Comparison of ENCODE assay signal across 30 cellular contexts in the genomic region with DNA sequence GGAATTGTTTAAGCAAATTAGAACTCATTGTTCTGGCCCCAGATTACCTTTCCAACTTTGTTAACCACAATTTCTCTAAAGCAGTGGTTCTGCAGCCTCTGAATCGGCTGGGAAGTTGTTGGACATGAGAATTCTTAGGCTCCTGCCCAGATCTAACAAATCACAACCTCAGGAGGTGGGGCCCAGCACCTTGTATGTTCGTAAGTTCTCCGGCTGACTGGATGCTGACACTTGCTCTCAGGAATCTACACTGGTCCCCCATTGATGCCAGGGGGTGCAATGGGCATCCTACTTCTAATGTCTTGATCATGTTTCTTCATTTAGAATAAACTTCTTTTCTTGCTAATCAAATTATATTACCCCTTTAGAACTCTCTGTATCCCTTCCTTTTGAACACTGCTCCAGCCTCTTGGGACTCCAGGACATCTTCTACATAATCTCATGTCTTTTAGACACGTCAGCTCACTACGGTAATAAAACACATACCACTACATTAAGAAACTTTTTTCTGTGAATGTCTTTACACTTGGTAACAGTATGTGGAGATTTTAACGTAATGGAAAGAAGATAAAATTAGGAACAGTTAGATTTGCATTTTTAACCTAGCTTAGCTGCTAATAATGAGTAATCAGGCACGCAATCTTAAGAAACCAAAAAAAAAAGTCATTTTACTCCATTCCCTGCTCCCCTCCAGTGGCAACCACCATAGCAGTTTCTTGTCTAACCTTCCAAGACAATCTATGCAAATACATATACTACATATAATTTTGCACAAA.
A peak's percentile ranks its signal among the peaks of the same experiment; 100 is the strongest.
DNase-seq lines count a peak whose midpoint lies in the region; ATAC-seq and TF ChIP-seq lines count a peak whose summit lies in the region.
"Had no signal": no experiment of that assay in that cellular context is flagged by ENCODE, and none has a peak within 500 bp of the region (broad histone marks: within the 10 kb centered on the region; RNA-seq: fewer than 3 reads in every experiment).

No MANE protein-coding gene starts in this region.

- H3K27ac Mint-ChIP-seq in activated B cell treated with CpG ODN at 0.5 μM for 24 hours, result peak overlapping the region; percentile 39
- peak overlapping the region; percentile 15 for H3K27ac Mint-ChIP-seq in nephron progenitor cell
- H3K27ac Mint-ChIP-seq: activated CD8-positive, alpha-beta T cell treated with anti-CD3 and anti-CD28 coated beads, Interleukin-2, amount 10 ng/mL, durations not matched to agents 7 days and 5 days; activated T-helper 17 cell treated with anti-CD3 and anti-CD28 coated beads, Interleukin-2, amount 50 U/mL, for 72 hours; stimulated activated naive B cell treated with anti-CD40 and anti-IgM and Interleukin-4, amounts not matched to agents 10 μg/mL and 1 μg/mL and 100 μg/mL, for 72 hours; T-helper 1 cell treated with Interleukin-12 subunit alpha and Interleukin-12 subunit beta and Interleukin-4 antibody, amounts not matched to agents 30 μg/mL and 1 μg/mL, for 36 hours; type B pancreatic cell had no signal

- H3K4me3 ChIP-seq in aorta (ENCODE audit: low read length in 2 of 2), result no peak overlapping the region
- H3K4me3 ChIP-seq: heart right ventricle, lung, PC-9 had no signal

- CTCF ChIA-PET in activated B cell treated with CpG ODN at 0.5 μM for 24 hours (lab: Charles Lee), result no interaction called here

- H3K27me3 ChIP-seq in aorta (ENCODE audit: control insufficient read depth in 1 of 2, insufficient read depth in 2 of 2, low read length in 1 of 2), result no peaks in the 10 kb centered on the region
- H3K27me3 ChIP-seq: heart right ventricle had no signal

- H3K36me3 ChIP-seq in aorta (ENCODE audit: control insufficient read depth in 1 of 2, insufficient read depth in 2 of 2, low read length in 1 of 2), result no peaks in the 10 kb centered on the region
- H3K36me3 ChIP-seq: heart right ventricle had no signal

- intact Hi-C loops in activated B cell treated with CpG ODN at 0.5 μM for 24 hours (cut with micrococcal nuclease) (no loop called here), cardiac septum (cut with DNase I) (no loop called here), aorta (cut with DNase I) (no loop called here)

- H3K4me1 Mint-ChIP-seq in activated B cell treated with CpG ODN at 0.5 μM for 24 hours, result peaks cover 7% of the 10 kb centered on the region
- H3K4me1 Mint-ChIP-seq in nephron progenitor cell, result no peaks in the 10 kb centered on the region
- H3K4me1 Mint-ChIP-seq: activated T-helper 17 cell treated with anti-CD3 and anti-CD28 coated beads, Interleukin-2, amount 50 U/mL, for 72 hours had no signal

- peaks cover 13% of the 10 kb centered on the region for H3K36me3 Mint-ChIP-seq in activated B cell treated with CpG ODN at 0.5 μM for 24 hours (ENCODE audit: low read depth)
- H3K36me3 Mint-ChIP-seq in nephron progenitor cell (ENCODE audit: low read depth), result peaks cover 4% of the 10 kb centered on the region
- H3K36me3 Mint-ChIP-seq: type B pancreatic cell had no signal

- H3K27ac ChIP-seq in aorta (ENCODE audit: low read depth in 1 of 2, low read length in 2 of 2), result no peak overlapping the region
- H3K27ac ChIP-seq: heart right ventricle, PC-9 had no signal

- ATAC-seq in GM18861 (IDR thresholded peaks at IDR 0.05; ENCODE audit: unreplicated experiment), result peak; percentile 53
- ATAC-seq in HG02759 (IDR thresholded peaks at IDR 0.05; ENCODE audit: unreplicated experiment), result peak; percentile 47
- ATAC-seq in activated B cell treated with CpG ODN at 0.5 μM for 24 hours (ENCODE audit: low read depth), result no peak
- no peak for ATAC-seq in aorta (ENCODE audit: low FRiP score)
- ATAC-seq: activated CD8-positive, alpha-beta T cell treated with anti-CD3 and anti-CD28 coated beads, Interleukin-2, amount 10 ng/mL, durations not matched to agents 7 days and 5 days; activated T-helper 17 cell treated with anti-CD3 and anti-CD28 coated beads, Interleukin-2, amount 50 U/mL, for 72 hours; heart right ventricle; HepG2 had no signal

- TF ChIP-seq CTCF in activated B cell treated with CpG ODN at 0.5 μM for 24 hours (IDR thresholded peaks at IDR 0.05) (no peak), nephron progenitor cell (IDR thresholded peaks at IDR 0.05) (no peak)

- WGBS in aorta, 2 donors, result 86 to 87% methylated on average over 7 of the region's 7 CpGs

- H3K9me3 Mint-ChIP-seq in activated B cell treated with CpG ODN at 0.5 μM for 24 hours (no peaks in the 10 kb centered on the region), nephron progenitor cell (no peaks in the 10 kb centered on the region)
- H3K9me3 Mint-ChIP-seq: activated T-helper 17 cell treated with anti-CD3 and anti-CD28 coated beads, Interleukin-2, amount 50 U/mL, for 72 hours; nephron; stimulated activated naive B cell treated with anti-CD40 and anti-IgM and Interleukin-4, amounts not matched to agents 10 μg/mL and 1 μg/mL and 100 μg/mL, for 72 hours; T-helper 1 cell treated with Interleukin-12 subunit alpha and Interleukin-12 subunit beta and Interleukin-4 antibody, amounts not matched to agents 30 μg/mL and 1 μg/mL, for 36 hours; type B pancreatic cell had no signal

- H3K4me1 ChIP-seq in aorta (ENCODE audit: control insufficient read depth in 1 of 2, insufficient read depth in 2 of 2, low read length in 2 of 2), result no peaks in the 10 kb centered on the region

- H3K4me3 Mint-ChIP-seq in activated B cell treated with CpG ODN at 0.5 μM for 24 hours (no peak overlapping the region), nephron progenitor cell (no peak overlapping the region)
- H3K4me3 Mint-ChIP-seq: activated CD8-positive, alpha-beta T cell treated with anti-CD3 and anti-CD28 coated beads, Interleukin-2, amount 10 ng/mL, durations not matched to agents 7 days and 5 days; activated T-helper 17 cell treated with anti-CD3 and anti-CD28 coated beads, Interleukin-2, amount 50 U/mL, for 72 hours; nephron; stimulated activated naive B cell treated with anti-CD40 and anti-IgM and Interleukin-4, amounts not matched to agents 10 μg/mL and 1 μg/mL and 100 μg/mL, for 72 hours; T-helper 1 cell treated with Interleukin-12 subunit alpha and Interleukin-12 subunit beta and Interleukin-4 antibody, amounts not matched to agents 30 μg/mL and 1 μg/mL, for 36 hours; type B pancreatic cell had no signal

- H3K27me3 Mint-ChIP-seq in activated B cell treated with CpG ODN at 0.5 μM for 24 hours (no peaks in the 10 kb centered on the region), nephron progenitor cell (ENCODE audit: low read depth, poor library complexity) (no peaks in the 10 kb centered on the region)
- H3K27me3 Mint-ChIP-seq: activated T-helper 17 cell treated with anti-CD3 and anti-CD28 coated beads, Interleukin-2, amount 50 U/mL, for 72 hours; stimulated activated naive B cell treated with anti-CD40 and anti-IgM and Interleukin-4, amounts not matched to agents 10 μg/mL and 1 μg/mL and 100 μg/mL, for 72 hours; type B pancreatic cell had no signal

- H3K9me3 ChIP-seq in aorta (ENCODE audit: control insufficient read depth, low read length), result no peaks in the 10 kb centered on the region
- H3K9me3 ChIP-seq: heart right ventricle, SK-N-SH had no signal

- POLR2A ChIA-PET in activated B cell treated with CpG ODN at 0.5 μM for 24 hours (lab: Charles Lee), result no interaction called here

- DNase-seq in activated B cell treated with CpG ODN at 0.5 μM for 24 hours (no peak), nephron progenitor cell (no peak), cardiac septum (ENCODE audit: low spot score) (no peak), aorta (no peak), UCSD-AML1 (lab: John Stamatoyannopoulos, UW; ENCODE audit: unreplicated experiment) (no peak), NCI-H748 treated with DMSO at 0.1 percent for 48 hours (lab: John Stamatoyannopoulos, UW) (no peak)
- DNase-seq: activated CD4-positive, alpha-beta T cell treated with anti-CD3 and anti-CD28 coated beads for 1 hour; activated CD8-positive, alpha-beta T cell treated with anti-CD3 and anti-CD28 coated beads, Interleukin-2, amount 10 ng/mL, durations not matched to agents 7 days and 5 days; activated naive CD4-positive, alpha-beta T cell treated with anti-CD3 and anti-CD28 coated beads, Interleukin-2, amount 50 U/mL, for 16 hours; amniotic stem cell; foreskin melanocyte; GDM1; heart right ventricle; NCI-H1417; NCI-H2029 treated with DMSO at 0.1 percent for 48 hours; NCI-H524 treated with DMSO at 0.1 percent for 48 hours; NK-92 treated with Interleukin-12 subunit alpha and Interleukin-12 subunit beta, amount 100 ng/mL, for 24 hours; PC-9; SK-N-SH; stimulated activated CD4-positive, alpha-beta T cell treated with anti-CD3 and anti-CD28 coated beads, Interleukin-15, amount 100 ng/mL, for 24 hours; stimulated activated naive B cell treated with anti-CD40 and anti-IgM and Interleukin-4, amounts not matched to agents 10 μg/mL and 1 μg/mL and 100 μg/mL, for 72 hours; substantia nigra had no signal

Comparison
In these comparisons a context has a peak if more than half of its experiments do, and no peak if none do; other contexts are left out.
1. ATAC-seq: peak in GM18861 (single experiment) and HG02759 (single experiment); none in activated B cell treated with CpG ODN at 0.5 μM for 24 hours (single experiment) and aorta (single experiment).